ENCODE assay signal across 12 cellular contexts in genomic region chr2:239814136-239814916, GRCh38.
DNase-seq lines count a peak whose midpoint lies in the region; ATAC-seq and TF ChIP-seq lines count a peak whose summit lies in the region.
"Had no signal": no experiment of that assay in that cellular context is flagged by ENCODE, and none has a peak within 500 bp of the region (broad histone marks: within the 10 kb centered on the region; RNA-seq: fewer than 3 reads in every experiment).

No MANE protein-coding gene starts in this region.

- WGBS in esophagus squamous epithelium, 2 donors = 40 to 52% methylated on average over 10 to 13 of the region's 15 CpGs

- intact Hi-C loops in esophagus squamous epithelium (cut with DNase I) = no loop called here
- intact Hi-C loops in mucosa of descending colon (cut with DNase I, micrococcal nuclease) = no loop called here
- intact Hi-C loops in tibial artery (cut with DNase I; ENCODE audit: low total_unique reads) = no loop called here

- H3K36me3 ChIP-seq in esophagus squamous epithelium = no peaks in the 10 kb centered on the region
- no peaks in the 10 kb centered on the region for H3K36me3 ChIP-seq in mucosa of descending colon (ENCODE audit: low read depth)
- no peaks in the 10 kb centered on the region for H3K36me3 ChIP-seq in tibial artery

- H3K27ac ChIP-seq in esophagus squamous epithelium (peak overlapping the region; percentile 41 to 94 (median 84)), tibial artery (peak overlapping the region; percentile 85 to 87)

- H3K9me3 ChIP-seq in esophagus squamous epithelium = no peaks in the 10 kb centered on the region
- H3K9me3 ChIP-seq in mucosa of descending colon = no peaks in the 10 kb centered on the region
- no peaks in the 10 kb centered on the region for H3K9me3 ChIP-seq in tibial artery

- H3K4me3 ChIP-seq in esophagus squamous epithelium = no peak overlapping the region
- no peak overlapping the region for H3K4me3 ChIP-seq in mucosa of descending colon
- H3K4me3 ChIP-seq in tibial artery = no peak overlapping the region

- DNase-seq in NCI-H2196 (lab: John Stamatoyannopoulos, UW; ENCODE audit: unreplicated experiment) = peak; percentile 34
- DNase-seq in NCI-H2196 treated with DMSO at 0.1 percent for 48 hours (lab: John Stamatoyannopoulos, UW; ENCODE audit: unreplicated experiment) = no peak
- DNase-seq in esophagus squamous epithelium (lab: John Stamatoyannopoulos, UW) = no peak
- peak in 1 of 3 donors; percentile 25 for DNase-seq in mucosa of descending colon
- DNase-seq in tibial artery = peak; percentile 20 to 67
- DNase-seq in LoVo (ENCODE audit: low spot score) = no peak
- DNase-seq in central memory CD4-positive, alpha-beta T cell = no peak
- DNase-seq in NCI-H2227 (lab: John Stamatoyannopoulos, UW; ENCODE audit: unreplicated experiment) = no peak
- DNase-seq: activated CD4-positive, alpha-beta T cell treated with anti-CD3 and anti-CD28 coated beads, Interleukin-2, amount 10 ng/mL, durations not matched to agents 7 days and 5 days; DMS153; effector memory CD4-positive, alpha-beta T cell; occipital lobe had no signal

- no peak for TF ChIP-seq CTCF in esophagus squamous epithelium (IDR thresholded peaks at IDR 0.05)
- TF ChIP-seq CTCF in mucosa of descending colon (IDR thresholded peaks at IDR 0.05) = no peak
- no peak for TF ChIP-seq CTCF in tibial artery (IDR thresholded peaks at IDR 0.05)

- no peak for TF ChIP-seq POLR2A in esophagus squamous epithelium (IDR thresholded peaks at IDR 0.05)

- ATAC-seq in mucosa of descending colon = peak; percentile 53

- H3K27me3 ChIP-seq in esophagus squamous epithelium (peaks cover 0 to 7% (median 0%) of the 10 kb centered on the region in 4 donors), tibial artery (no peaks in the 10 kb centered on the region)

- peaks cover 4 to 27% (median 20%) of the 10 kb centered on the region in 3 donors for H3K4me1 ChIP-seq in esophagus squamous epithelium
- no peaks in the 10 kb centered on the region for H3K4me1 ChIP-seq in mucosa of descending colon (ENCODE audit: low read depth)
- peaks cover 9 to 49% (median 24%) of the 10 kb centered on the region in 4 donors for H3K4me1 ChIP-seq in tibial artery

Comparison
In these comparisons a context has a peak if more than half of its experiments do, and no peak if none do; other contexts are left out.
1. DNase-seq: peak in NCI-H2196 (single experiment) and tibial artery (2 of 2); none in NCI-H2196 treated with DMSO at 0.1 percent for 48 hours (single experiment), esophagus squamous epithelium (single experiment), LoVo (single experiment), central memory CD4-positive, alpha-beta T cell (single experiment) and NCI-H2227 (single experiment).